Comparison of ENCODE assay signal across 27 cellular contexts in the genomic region with DNA sequence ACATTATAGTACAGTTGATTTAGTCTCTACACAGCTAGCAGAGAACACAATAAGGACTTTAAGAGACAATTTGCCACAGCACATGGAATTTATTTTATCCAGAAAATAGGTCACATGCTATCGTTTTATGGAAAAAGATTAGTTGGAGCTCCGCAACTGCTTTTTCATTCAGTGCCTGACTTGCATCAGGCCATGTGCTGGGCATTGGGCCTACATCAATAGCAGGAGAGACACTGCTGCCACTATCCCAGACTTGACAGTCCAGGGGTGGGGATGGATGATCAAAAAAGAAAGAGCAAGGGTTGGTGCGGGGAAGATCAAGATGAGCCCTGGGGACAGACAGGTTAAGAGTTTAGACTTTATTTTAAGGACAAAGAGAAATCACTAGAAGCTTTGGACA.
"Had no signal": no experiment of that assay in that cellular context is flagged by ENCODE, and none has a peak within 500 bp of the region (broad histone marks: within the 10 kb centered on the region; RNA-seq: fewer than 3 reads in every experiment).

No MANE protein-coding gene starts in this region.

- H3K9me3 ChIP-seq: lower lobe of right lung, right lobe of liver, stomach, suprapubic skin, tibial artery, upper lobe of right lung had no signal

- H3K36me3 ChIP-seq: lower lobe of right lung, right lobe of liver, stomach, suprapubic skin, tibial artery, upper lobe of right lung had no signal

- H3K4me3 ChIP-seq: lower lobe of right lung, right lobe of liver, skin epidermis, stomach, suprapubic skin, tibial artery, upper lobe of right lung had no signal

- DNase-seq: activated CD4-positive, alpha-beta memory T cell treated with anti-CD3 and anti-CD28 coated beads for 36 hours; activated CD4-positive, alpha-beta T cell treated with anti-CD3 and anti-CD28 coated beads, Interleukin-2, amount 10 ng/mL, durations not matched to agents 24 days and 14 days; activated CD4-positive, CD25-positive, alpha-beta regulatory T cell treated with anti-CD3 and anti-CD28 coated beads, Interleukin-2, amount 50 U/mL, for 72 hours; activated CD8-positive, alpha-beta memory T cell treated with anti-CD3 and anti-CD28 coated beads, Interleukin-2, amount 50 U/mL, for 4 hours; activated gamma-delta T cell; activated naive CD4-positive, alpha-beta T cell treated with anti-CD3 and anti-CD28 coated beads, Interleukin-2, amount 10 ng/mL, durations not matched to agents 7 days and 5 days; activated naive CD8-positive, alpha-beta T cell treated with anti-CD3 and anti-CD28 coated beads, Interleukin-2, amount 10 ng/mL, durations not matched to agents 7 days and 5 days; activated T-cell treated with anti-CD3 and anti-CD28 coated beads, Interleukin-2, amount 50 U/mL, for 1 hour; central memory CD4-positive, alpha-beta T cell; head of caudate nucleus; hypothalamus; immature natural killer cell; lower lobe of right lung; mesenchymal stem cell; posterior cingulate gyrus; right lobe of liver; stimulated activated CD4-positive, alpha-beta T cell treated with anti-CD3 and anti-CD28 coated beads, Interleukin-2, amount 100 ng/mL, for 24 hours; stimulated activated naive B cell treated with anti-CD40 and anti-IgM and Interleukin-4, amounts not matched to agents 10 μg/mL and 1 μg/mL and 100 μg/mL, for 72 hours; stomach; T-helper 2 cell; upper lobe of right lung had no signal

- H3K27ac ChIP-seq: lower lobe of right lung, right lobe of liver, stomach, suprapubic skin, tibial artery, upper lobe of right lung had no signal

- H3K27me3 ChIP-seq: right lobe of liver, stomach, suprapubic skin, tibial artery, upper lobe of right lung had no signal

- H3K4me1 ChIP-seq: lower lobe of right lung, right lobe of liver, stomach, suprapubic skin, upper lobe of right lung had no signal

- ATAC-seq: esophagus mucosa; left lobe of liver; lower lobe of right lung; natural killer cell treated with Interleukin-12 subunit alpha and Interleukin-12 subunit beta and Interleukin-15 and Interleukin-18, amount 100 ng/mL, for 72 hours; right lobe of liver; stimulated activated naive B cell treated with anti-CD40 and anti-IgM and Interleukin-4, amounts not matched to agents 10 μg/mL and 1 μg/mL and 100 μg/mL, for 72 hours; upper lobe of right lung had no signal
